In genomic region chr5:127909821-127910220, GRCh38 we compare ENCODE assay signal across 13 cellular contexts.
DNase-seq lines count a peak whose midpoint lies in the region; ATAC-seq and TF ChIP-seq lines count a peak whose summit lies in the region.
"Had no signal": no experiment of that assay in that cellular context is flagged by ENCODE, and none has a peak within 500 bp of the region (broad histone marks: within the 10 kb centered on the region; RNA-seq: fewer than 3 reads in every experiment).

No MANE protein-coding gene starts in this region.

- ATAC-seq in activated CD8-positive, alpha-beta T cell treated with anti-CD3 and anti-CD28 coated beads for 36 hours = no peak

- no peak overlapping the region for H3K4me3 Mint-ChIP-seq in activated CD8-positive, alpha-beta T cell treated with anti-CD3 and anti-CD28 coated beads for 36 hours
- H3K4me3 Mint-ChIP-seq: H9 had no signal

- DNase-seq in COR-L47 (lab: John Stamatoyannopoulos, UW) (peak; percentile 54), DMS79 treated with DMSO at 0.1 percent for 48 hours (lab: John Stamatoyannopoulos, UW) (peak; percentile 22), NCI-H2029 treated with DMSO at 0.1 percent for 48 hours (lab: John Stamatoyannopoulos, UW) (peak; percentile 29), NCI-H2196 treated with DMSO at 0.1 percent for 48 hours (lab: John Stamatoyannopoulos, UW; ENCODE audit: unreplicated experiment) (peak; percentile 26), KBM-7 (no peak), erythroblast (lab: John Stamatoyannopoulos, UW) (no peak)
- no peak for DNase-seq in activated CD8-positive, alpha-beta T cell treated with anti-CD3 and anti-CD28 coated beads for 36 hours
- DNase-seq: H9; NCI-H187; NCI-H510A; NK-92 treated with Interleukin-12 subunit alpha and Interleukin-12 subunit beta, amount 100 ng/mL, for 24 hours; SHP77 treated with DMSO at 0.1 percent for 48 hours; T1000 had no signal

- no peaks in the 10 kb centered on the region for H3K9me3 Mint-ChIP-seq in activated CD8-positive, alpha-beta T cell treated with anti-CD3 and anti-CD28 coated beads for 36 hours
- H3K9me3 Mint-ChIP-seq: H9 had no signal

- H3K36me3 Mint-ChIP-seq in activated CD8-positive, alpha-beta T cell treated with anti-CD3 and anti-CD28 coated beads for 36 hours (ENCODE audit: low read depth) = no peaks in the 10 kb centered on the region

- H3K27me3 Mint-ChIP-seq in activated CD8-positive, alpha-beta T cell treated with anti-CD3 and anti-CD28 coated beads for 36 hours = no peaks in the 10 kb centered on the region

- no peak for TF ChIP-seq CTCF in activated CD8-positive, alpha-beta T cell treated with anti-CD3 and anti-CD28 coated beads for 36 hours (IDR thresholded peaks at IDR 0.05)

- H3K4me1 Mint-ChIP-seq in activated CD8-positive, alpha-beta T cell treated with anti-CD3 and anti-CD28 coated beads for 36 hours (ENCODE audit: low read depth) = peaks cover 3% of the 10 kb centered on the region
- H3K4me1 Mint-ChIP-seq: H9 had no signal

- TF ChIP-seq POLR2A in erythroblast (IDR thresholded peaks at IDR 0.05; ENCODE audit: low read length) = no peak

- intact Hi-C loops in activated CD8-positive, alpha-beta T cell treated with anti-CD3 and anti-CD28 coated beads for 36 hours (cut with micrococcal nuclease) = no loop called here

- in situ Hi-C loops in KBM-7 (cut with MboI; ENCODE audit: low pct_unique_long_range_greater_than_20kb, low sequenced_read_pairs) = no loop called here

- POLR2A ChIA-PET in activated CD8-positive, alpha-beta T cell treated with anti-CD3 and anti-CD28 coated beads for 36 hours (lab: Charles Lee) = no interaction called here

- H3K27ac Mint-ChIP-seq in activated CD8-positive, alpha-beta T cell treated with anti-CD3 and anti-CD28 coated beads for 36 hours = no peak overlapping the region
- H3K27ac Mint-ChIP-seq: H9 had no signal

- CTCF ChIA-PET in activated CD8-positive, alpha-beta T cell treated with anti-CD3 and anti-CD28 coated beads for 36 hours (lab: Charles Lee) = interaction anchor here (0.7 to 1.5 kb wide), 3 partner anchors 10 to 171 kb away, joined by 3 read pairs; no protein-coding TSS in a partner anchor

Comparison
In these comparisons a context has a peak if more than half of its experiments do, and no peak if none do; other contexts are left out.
1. DNase-seq: peak in COR-L47 (single experiment), DMS79 treated with DMSO at 0.1 percent for 48 hours (single experiment), NCI-H2029 treated with DMSO at 0.1 percent for 48 hours (single experiment) and NCI-H2196 treated with DMSO at 0.1 percent for 48 hours (single experiment); none in activated CD8-positive, alpha-beta T cell treated with anti-CD3 and anti-CD28 coated beads for 36 hours (single experiment), KBM-7 (single experiment) and erythroblast (0 of 2).